1 cellular context compared by ENCODE assay signal in genomic region chr16:87498324-87499188, GRCh38.
TF ChIP-seq lines count a peak whose summit lies in the region.

No MANE protein-coding gene starts in this region.

TF ChIP-seq in HepG2, 621 proteins besides CTCF, POLR2A, EP300 and RAD21 (continued from another document):
- no peak for TF ChIP-seq ZBTB40 (IDR thresholded peaks at IDR 0.05)
- TF ChIP-seq ZBTB40 (CRISPR knock-in tag; IDR thresholded peaks at IDR 0.05): no peak
- peak; percentile 80 for TF ChIP-seq RARA (CRISPR knock-in tag; IDR thresholded peaks at IDR 0.05)
- TF ChIP-seq ZNF616 (CRISPR knock-in tag; IDR thresholded peaks at IDR 0.05; ENCODE audit: low read depth): no peak
- TF ChIP-seq RFXANK (CRISPR knock-in tag; IDR thresholded peaks at IDR 0.05): no peak
- TF ChIP-seq RBAK (CRISPR knock-in tag; IDR thresholded peaks at IDR 0.05): no peak
- no peak for TF ChIP-seq ZNF362 (CRISPR knock-in tag; IDR thresholded peaks at IDR 0.05; ENCODE audit: borderline replicate concordance)
